20 cellular contexts compared by ENCODE assay signal in the genomic region with DNA sequence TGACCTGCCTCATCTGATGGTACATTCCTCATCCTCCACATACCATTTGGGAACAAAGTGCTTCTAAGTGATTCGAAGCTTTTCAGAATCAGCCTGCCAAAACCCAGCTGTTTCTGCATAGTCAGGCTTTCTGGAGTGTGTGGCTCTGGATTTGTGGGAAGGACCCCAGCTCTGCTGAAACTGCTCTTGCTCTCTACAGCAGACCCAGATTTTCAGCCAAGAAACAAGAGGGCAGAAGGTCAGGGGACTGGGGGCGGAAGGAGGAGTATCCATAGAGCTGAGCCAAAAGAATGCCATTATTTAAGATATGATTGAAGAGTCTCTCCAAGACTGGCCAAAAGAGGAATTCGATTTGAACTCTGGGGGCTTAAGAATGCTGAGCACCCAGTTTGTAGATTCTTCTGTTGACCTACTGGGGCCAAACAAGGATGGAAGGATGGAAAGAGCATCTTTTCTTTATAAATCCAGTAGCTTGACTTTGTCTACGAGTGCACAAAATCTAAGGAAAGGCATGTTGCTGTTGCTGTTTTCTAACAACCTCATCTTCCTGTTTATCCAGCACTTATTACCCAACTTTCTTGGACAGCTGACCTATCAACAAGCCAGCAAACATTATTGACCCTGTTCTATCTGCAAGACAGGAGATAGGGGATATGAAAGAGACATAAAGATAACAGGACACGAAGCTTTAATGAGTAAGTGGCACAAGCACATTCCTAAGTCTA. TPM values are rescaled to one million over a fixed set of nuclear protein-coding genes. Genes with fewer than 3 reads are reported as not detected.
DNase-seq lines count a peak whose midpoint lies in the region; ATAC-seq and TF ChIP-seq lines count a peak whose summit lies in the region.
"Had no signal": no experiment of that assay in that cellular context is flagged by ENCODE, and none has a peak within 500 bp of the region (broad histone marks: within the 10 kb centered on the region; RNA-seq: fewer than 3 reads in every experiment).

No MANE protein-coding gene starts in this region.

- H3K27me3 ChIP-seq in ascending aorta (no peaks in the 10 kb centered on the region), lung (ENCODE audit: control insufficient read depth, insufficient read depth) (no peaks in the 10 kb centered on the region), stomach smooth muscle (ENCODE audit: control insufficient read depth in 1 of 2, insufficient read depth in 2 of 2, low read length in 2 of 2) (no peaks in the 10 kb centered on the region)
- H3K27me3 ChIP-seq: SJCRH30 had no signal

- no peak overlapping the region for H3K9ac ChIP-seq in stomach smooth muscle (ENCODE audit: low read length in 2 of 2)
- H3K9ac ChIP-seq: parathyroid adenoma had no signal

- H3K36me3 ChIP-seq in ascending aorta (peaks cover 10 to 32% of the 10 kb centered on the region in 2 donors), lung (ENCODE audit: control insufficient read depth in 2 of 2, insufficient read depth in 2 of 2, low read length in 2 of 2) (peaks cover 0 to 1% of the 10 kb centered on the region in 2 donors), stomach smooth muscle (ENCODE audit: control insufficient read depth in 2 of 2, insufficient read depth in 2 of 2, low read length in 2 of 2) (no peaks in the 10 kb centered on the region)
- H3K36me3 ChIP-seq: SJCRH30 had no signal

- peaks cover 0 to 2% of the 10 kb centered on the region in 2 donors for H3K9me3 ChIP-seq in ascending aorta
- H3K9me3 ChIP-seq in lung (ENCODE audit: control insufficient read depth in 2 of 2, insufficient read depth in 1 of 2, low read length in 1 of 2), result no peaks in the 10 kb centered on the region
- no peaks in the 10 kb centered on the region for H3K9me3 ChIP-seq in stomach smooth muscle (ENCODE audit: control insufficient read depth in 2 of 2, low read length in 2 of 2)
- H3K9me3 ChIP-seq: SJCRH30 had no signal

- DNase-seq in ascending aorta (ENCODE audit: low spot score in 2 of 2) (no peak), Right ventricle myocardium superior (no peak), lung (ENCODE audit: low spot score) (peak; percentile 37), NCI-H1694 treated with DMSO at 0.1 percent for 48 hours (lab: John Stamatoyannopoulos, UW) (no peak), erythroblast (lab: John Stamatoyannopoulos, UW) (no peak), GF-D8 (lab: John Stamatoyannopoulos, UW) (no peak), caudate nucleus (lab: John Stamatoyannopoulos, UW) (no peak)
- DNase-seq: activated CD8-positive, alpha-beta memory T cell treated with anti-CD3 and anti-CD28 coated beads for 24 hours; activated naive CD8-positive, alpha-beta T cell treated with anti-CD3 and anti-CD28 coated beads, Interleukin-2, amount 10 ng/mL, durations not matched to agents 7 days and 5 days; CD4-positive, alpha-beta T cell; central memory CD4-positive, alpha-beta T cell; effector CD8-positive, alpha-beta T cell; NCI-H1436; NCI-H2171 treated with DMSO at 0.1 percent for 48 hours; NCI-H748 treated with DMSO at 0.1 percent for 48 hours; OCI-M1; SJCRH30 had no signal

- intact Hi-C loops in ascending aorta (cut with DNase I), result loop anchor here (5.0 kb wide), 1 partner anchor 46 kb away; no protein-coding TSS in a partner anchor
- intact Hi-C loops in Right ventricle myocardium superior (cut with DNase I), result no loop called here

- H3K4me3 ChIP-seq in ascending aorta (no peak overlapping the region), lung (no peak overlapping the region), stomach smooth muscle (ENCODE audit: low read length in 2 of 2) (no peak overlapping the region)
- H3K4me3 ChIP-seq: SJCRH30 had no signal

- H3K4me1 ChIP-seq in ascending aorta (peaks cover 25 to 62% of the 10 kb centered on the region in 2 donors), lung (ENCODE audit: control insufficient read depth in 2 of 2, insufficient read depth in 2 of 2, low read length in 2 of 2) (peaks cover 0 to 7% of the 10 kb centered on the region in 2 donors), stomach smooth muscle (ENCODE audit: control insufficient read depth, insufficient read depth, low read length) (peaks cover 3% of the 10 kb centered on the region)

- no peak for TF ChIP-seq CTCF in ascending aorta (IDR thresholded peaks at IDR 0.05)
- TF ChIP-seq CTCF in lung (IDR thresholded peaks at IDR 0.05; ENCODE audit: control extremely low read depth, extremely low read depth), result no peak

- WGBS in lung, 2 donors, result 63 to 76% methylated on average over 5 of the region's 5 CpGs

- peak; percentile 44 for ATAC-seq in Right ventricle myocardium superior (ENCODE audit: poor library complexity)
- peak; percentile 13 for ATAC-seq in lung (ENCODE audit: insufficient read depth, low FRiP score)

- H3K27ac ChIP-seq in ascending aorta, result peak overlapping the region; percentile 80 to 91
- H3K27ac ChIP-seq in lung (ENCODE audit: low read depth in 1 of 2, low read length in 1 of 2), result peak overlapping the region in 1 of 2 donors; percentile 11
- H3K27ac ChIP-seq in stomach smooth muscle (ENCODE audit: low read length), result peak overlapping the region; percentile 6
- no peak overlapping the region for H3K27ac ChIP-seq in caudate nucleus (ENCODE audit: low read depth, low read length)
- H3K27ac ChIP-seq: parathyroid adenoma, SJCRH30 had no signal

- TF ChIP-seq POLR2A in erythroblast (IDR thresholded peaks at IDR 0.05; ENCODE audit: low read length), result no peak

RNA-seq across cellular contexts. Expression of gene FBLN5, which starts 29.2 kb away (rescaled TPM):
- total RNA-seq in ascending aorta (280 TPM), Right ventricle myocardium superior (70.5 TPM), lung (10 to 100 TPM; 79.4 to 83.0 TPM)
- 10 to 100 TPM; 43.1 to 64.7 TPM for polyA plus RNA-seq in lung

RNA-seq across cellular contexts. Expression of gene TC2N, which starts 51.0 kb away (rescaled TPM):
- 37.8 TPM for total RNA-seq in ascending aorta
- total RNA-seq in Right ventricle myocardium superior, result 11.1 TPM
- 100 to 1,000 TPM in 1 of 2 donors, 10 to 100 TPM in 1; 64.5 to 128 TPM for total RNA-seq in lung
- 10 to 100 TPM; 20.4 to 23.4 TPM for polyA plus RNA-seq in lung
- total RNA-seq: myocyte had no signal
